ENCODE assay signal across 1 cellular context in genomic region chr14:35435177-35435576, GRCh38.
A peak's percentile ranks its signal among the peaks of the same experiment; 100 is the strongest.
TF ChIP-seq lines count a peak whose summit lies in the region.

No MANE protein-coding gene starts in this region.

TF ChIP-seq in K562, 482 proteins besides CTCF, POLR2A, EP300 and RAD21 (continues in another document):
- TF ChIP-seq CBX1 (IDR thresholded peaks at IDR 0.05; ENCODE audit: low read depth), result no peak
- no peak for TF ChIP-seq RCOR1 (IDR thresholded peaks at IDR 0.05; ENCODE audit: borderline replicate concordance in 1 of 2, low read depth in 2 of 2, low read length in 2 of 2)
- no peak for TF ChIP-seq ZNF592 (IDR thresholded peaks at IDR 0.05)
- TF ChIP-seq HINFP (tag; conservative IDR thresholded peaks at IDR 0.05; ENCODE audit: low read depth), result no peak
- TF ChIP-seq ARID1B (IDR thresholded peaks at IDR 0.05), result peak; percentile 77
- peak; percentile 78 for TF ChIP-seq JUN (IDR thresholded peaks at IDR 0.05; ENCODE audit: borderline replicate concordance, low read depth, low read length)
- TF ChIP-seq JUN (CRISPR knock-in tag; IDR thresholded peaks at IDR 0.05; ENCODE audit: borderline replicate concordance), result no peak
- TF ChIP-seq SMAD3 (CRISPR knock-in tag; conservative IDR thresholded peaks at IDR 0.05), result no peak
- no peak for TF ChIP-seq GTF2F1 (IDR thresholded peaks at IDR 0.05; ENCODE audit: low read depth, low read length)
- no peak for TF ChIP-seq SETDB1 (IDR thresholded peaks at IDR 0.05; ENCODE audit: low read length)
- no peak for TF ChIP-seq ETV5 (CRISPR knock-in tag; IDR thresholded peaks at IDR 0.05; ENCODE audit: low read depth)
- TF ChIP-seq ZNF263 (CRISPR knock-in tag; IDR thresholded peaks at IDR 0.05; ENCODE audit: borderline replicate concordance), result no peak
- no peak for TF ChIP-seq ETV6 (IDR thresholded peaks at IDR 0.05; ENCODE audit: borderline replicate concordance in 1 of 2, low read depth in 2 of 2, low read length in 1 of 2)
- TF ChIP-seq ETV6 (CRISPR knock-in tag; IDR thresholded peaks at IDR 0.05; ENCODE audit: borderline replicate concordance), result no peak
- TF ChIP-seq SMARCB1 (IDR thresholded peaks at IDR 0.05; ENCODE audit: insufficient read length, low read depth), result no peak
- TF ChIP-seq SNRNP70 (optimal IDR thresholded peaks at IDR 0.05; ENCODE audit: low read depth, low read length), result no peak
- no peak for TF ChIP-seq ZNF133 (CRISPR knock-in tag; IDR thresholded peaks at IDR 0.05)
- peak; percentile 83 for TF ChIP-seq SMARCA4 (IDR thresholded peaks at IDR 0.05)
- TF ChIP-seq MTF1 (CRISPR knock-in tag; IDR thresholded peaks at IDR 0.05; ENCODE audit: borderline replicate concordance), result no peak
- no peak for TF ChIP-seq ZNF354B (CRISPR knock-in tag; IDR thresholded peaks at IDR 0.05)
- no peak for TF ChIP-seq MECOM (CRISPR knock-in tag; IDR thresholded peaks at IDR 0.05)
- no peak for TF ChIP-seq ZNF282 (CRISPR knock-in tag; IDR thresholded peaks at IDR 0.05)
- no peak for TF ChIP-seq SMC3 (conservative IDR thresholded peaks at IDR 0.05; ENCODE audit: insufficient read depth, low read depth, low read length)
- peak; percentile 93 for TF ChIP-seq FOSL1 (tag; conservative IDR thresholded peaks at IDR 0.05)
- no peak for TF ChIP-seq SAFB (IDR thresholded peaks at IDR 0.05; ENCODE audit: borderline replicate concordance, low read depth, low read length)
- no peak for TF ChIP-seq MCM2 (IDR thresholded peaks at IDR 0.05; ENCODE audit: low read depth)
- TF ChIP-seq ZNF668 (CRISPR knock-in tag; IDR thresholded peaks at IDR 0.05), result no peak
- no peak for TF ChIP-seq SRSF3 (IDR thresholded peaks at IDR 0.05; ENCODE audit: insufficient read depth, low read length)
- no peak for TF ChIP-seq L3MBTL2 (IDR thresholded peaks at IDR 0.05)
- no peak for TF ChIP-seq NRF1 (conservative IDR thresholded peaks at IDR 0.05 in 1 of 2, IDR thresholded peaks at IDR 0.05 in 1 of 2)
- TF ChIP-seq ESRRA (IDR thresholded peaks at IDR 0.05; ENCODE audit: borderline replicate concordance, low read depth), result no peak
- TF ChIP-seq KDM1A (IDR thresholded peaks at IDR 0.05), result no peak
- no peak for TF ChIP-seq CTCFL (IDR thresholded peaks at IDR 0.05; ENCODE audit: borderline replicate concordance, insufficient read depth, low read depth, low read length, poor library complexity, severe bottlenecking)
- TF ChIP-seq FOXK1 (CRISPR knock-in tag; IDR thresholded peaks at IDR 0.05; ENCODE audit: borderline replicate concordance), result no peak
- no peak for TF ChIP-seq RHOXF2B (CRISPR knock-in tag; conservative IDR thresholded peaks at IDR 0.05)
- no peak for TF ChIP-seq ZNF23 (CRISPR knock-in tag; IDR thresholded peaks at IDR 0.05)
- 0 out of 2 replicates have a peak, but pooled peaks have one; percentile 14 for TF ChIP-seq C11orf30 (IDR thresholded peaks at IDR 0.05; ENCODE audit: low read depth)
- peak; percentile 50; the same call in 1 of the 2 replicates for TF ChIP-seq PKNOX1 (IDR thresholded peaks at IDR 0.05)
- no peak for TF ChIP-seq PYGO2 (tag; IDR thresholded peaks at IDR 0.05)
- TF ChIP-seq XRCC3 (IDR thresholded peaks at IDR 0.05), result no peak
- no peak for TF ChIP-seq TCFL5 (CRISPR knock-in tag; conservative IDR thresholded peaks at IDR 0.05)
- peak; percentile 48; the same call in 1 of the 2 replicates for TF ChIP-seq CTBP1 (IDR thresholded peaks at IDR 0.05; ENCODE audit: borderline replicate concordance)
- no peak for TF ChIP-seq FOXM1 (IDR thresholded peaks at IDR 0.05; ENCODE audit: low read depth)
- no peak for TF ChIP-seq FOXM1 (CRISPR knock-in tag; IDR thresholded peaks at IDR 0.05; ENCODE audit: low read depth)
- TF ChIP-seq ZBTB1 (CRISPR knock-in tag; IDR thresholded peaks at IDR 0.05; ENCODE audit: borderline replicate concordance, low read depth), result no peak
- no peak for TF ChIP-seq FOXJ3 (CRISPR knock-in tag; IDR thresholded peaks at IDR 0.05)
- no peak for TF ChIP-seq HDGF (IDR thresholded peaks at IDR 0.05)
- no peak for TF ChIP-seq ZNF584 (CRISPR knock-in tag; IDR thresholded peaks at IDR 0.05; ENCODE audit: low read depth)
- TF ChIP-seq IFI16 (CRISPR knock-in tag; IDR thresholded peaks at IDR 0.05), result no peak
- TF ChIP-seq ZNF780A (CRISPR knock-in tag; IDR thresholded peaks at IDR 0.05), result no peak
- no peak for TF ChIP-seq ZNF280B (CRISPR knock-in tag; IDR thresholded peaks at IDR 0.05)
- no peak for TF ChIP-seq E2F1 (CRISPR knock-in tag; IDR thresholded peaks at IDR 0.05)
- TF ChIP-seq CBFB (CRISPR knock-in tag; IDR thresholded peaks at IDR 0.05), result no peak
- no peak for TF ChIP-seq MAFF (IDR thresholded peaks at IDR 0.05; ENCODE audit: low read length)
- no peak for TF ChIP-seq KDM5B (IDR thresholded peaks at IDR 0.05; ENCODE audit: insufficient replicate concordance, low read depth, low read length)
- no peak for TF ChIP-seq HNRNPK (IDR thresholded peaks at IDR 0.05; ENCODE audit: low read depth, low read length, poor library complexity, severe bottlenecking)
- TF ChIP-seq TGIF2 (CRISPR knock-in tag; IDR thresholded peaks at IDR 0.05), result no peak
- TF ChIP-seq TSHZ1 (CRISPR knock-in tag; IDR thresholded peaks at IDR 0.05), result no peak
- TF ChIP-seq ZNF696 (CRISPR knock-in tag; conservative IDR thresholded peaks at IDR 0.05), result no peak
- TF ChIP-seq CCAR2 (IDR thresholded peaks at IDR 0.05; ENCODE audit: low read depth, low read length), result no peak
- TF ChIP-seq RB1 (IDR thresholded peaks at IDR 0.05; ENCODE audit: low read depth), result no peak
- peak; percentile 88 for TF ChIP-seq MEIS2 (IDR thresholded peaks at IDR 0.05; ENCODE audit: partially characterized antibody)
- no peak for TF ChIP-seq ZC3H4 (CRISPR knock-in tag; IDR thresholded peaks at IDR 0.05; ENCODE audit: borderline replicate concordance)
- TF ChIP-seq U2AF1 (optimal IDR thresholded peaks at IDR 0.05; ENCODE audit: low read depth, low read length), result no peak
- TF ChIP-seq IRF9 (tag; IDR thresholded peaks at IDR 0.05), result no peak
